Comparison of ENCODE assay signal across 8 cellular contexts in genomic region chr19:52189745-52190678, GRCh38. TPM values are rescaled to one million over a fixed set of nuclear protein-coding genes. Genes with fewer than 3 reads are reported as not detected.
DNase-seq lines count a peak whose midpoint lies in the region; ATAC-seq, FAIRE-seq and TF ChIP-seq lines count a peak whose summit lies in the region.

TSS of gene PPP2R1A (plus strand) at chr19:52190052. CDS start at chr19:52190097, 45 bp downstream.

- no peaks in the 10 kb centered on the region for H3K27me3 ChIP-seq in bronchial epithelial cell (ENCODE audit: control insufficient read depth, insufficient read depth, low read length)
- no peaks in the 10 kb centered on the region for H3K27me3 ChIP-seq in iPS-20b (ENCODE audit: insufficient read depth, low read length)

- H3K36me3 ChIP-seq in bronchial epithelial cell (ENCODE audit: control insufficient read depth, insufficient read depth, low read length) (peaks cover 7% of the 10 kb centered on the region), iPS-20b (ENCODE audit: insufficient read depth, low read depth, low read length) (peaks cover 24% of the 10 kb centered on the region)

- TF ChIP-seq CTCF in AG04449 (IDR thresholded peaks at IDR 0.05; ENCODE audit: insufficient read depth, low read length, missing control alignments) (no peak), WI38 (IDR thresholded peaks at IDR 0.05; ENCODE audit: low read depth, low read length) (no peak), bronchial epithelial cell (IDR thresholded peaks at IDR 0.05; ENCODE audit: insufficient read depth, low read length, severe bottlenecking) (no peak)

- H3K4me3 ChIP-seq in AG04449 (ENCODE audit: low read depth, low read length) (peak within 1 kb of the TSS; percentile 96), WI38 (ENCODE audit: low read depth, low read length) (peak within 1 kb of the TSS; percentile 89), bronchial epithelial cell (ENCODE audit: low read depth, low read length) (peak within 1 kb of the TSS; percentile 90), iPS-20b (ENCODE audit: low read length) (peak within 1 kb of the TSS; percentile 97), skin epidermis (peak within 1 kb of the TSS; percentile 69 to 92 (median 80))

- H3K9me3 ChIP-seq in iPS-20b (ENCODE audit: insufficient read depth, low read depth, low read length): no peaks in the 10 kb centered on the region

- peaks cover 7% of the 10 kb centered on the region; the same call in 1 of the 2 replicates for H3K4me1 ChIP-seq in iPS-20b (ENCODE audit: insufficient read depth, low read length)

- H3K27ac ChIP-seq in iPS-20b (ENCODE audit: low read length) (peak within 1 kb of the TSS; percentile 62), skin epidermis (peak within 1 kb of the TSS; percentile 78 to 100 (median 99))

- DNase-seq in AG04449 (ENCODE audit: low read depth, low spot score): peak; percentile 100
- peak; percentile 98 for DNase-seq in NCI-H2227 treated with DMSO at 0.1 percent for 48 hours (lab: John Stamatoyannopoulos, UW)
- peak; percentile 100 for DNase-seq in bronchial epithelial cell (ENCODE audit: low read depth)

- peak; percentile 99 for FAIRE-seq in bronchial epithelial cell (lab: Jason Lieb, UNC)

- peak within 1 kb of the TSS; percentile 98 for H3K9ac ChIP-seq in iPS-20b (ENCODE audit: low read depth, low read length)

- CTCF ChIA-PET in AG04449 (lab: Yijun Ruan, JAX): interaction anchor here (0.8 to 1.5 kb wide), 2 partner anchors 48 to 51 kb away, joined by 3 to 9 read pairs; partner anchors contain the start of gene ZNF616

- ATAC-seq in GM18907 (IDR thresholded peaks at IDR 0.05; ENCODE audit: unreplicated experiment) (peak; percentile 90), HG03159 (IDR thresholded peaks at IDR 0.05; ENCODE audit: unreplicated experiment) (peak; percentile 87)

- POLR2A ChIA-PET in AG04449 (lab: Yijun Ruan, JAX): interaction anchor here (0.6 to 2.1 kb wide), 5 partner anchors 10 to 49 kb away, joined by 3 to 13 read pairs (median 6); no protein-coding TSS in a partner anchor

RNA-seq across cellular contexts. Expression of gene PPP2R1A, which starts in this region (rescaled TPM):
- total RNA-seq in bronchial epithelial cell: 67.4 and 92.7 TPM in 2 replicates

Comparison
In these comparisons a context has a peak if more than half of its experiments do, and no peak if none do; other contexts are left out.
1. Peak in every context shown above with its lines: DNase-seq, ATAC-seq, H3K4me3 ChIP-seq and H3K27ac ChIP-seq.